In the genomic region with DNA sequence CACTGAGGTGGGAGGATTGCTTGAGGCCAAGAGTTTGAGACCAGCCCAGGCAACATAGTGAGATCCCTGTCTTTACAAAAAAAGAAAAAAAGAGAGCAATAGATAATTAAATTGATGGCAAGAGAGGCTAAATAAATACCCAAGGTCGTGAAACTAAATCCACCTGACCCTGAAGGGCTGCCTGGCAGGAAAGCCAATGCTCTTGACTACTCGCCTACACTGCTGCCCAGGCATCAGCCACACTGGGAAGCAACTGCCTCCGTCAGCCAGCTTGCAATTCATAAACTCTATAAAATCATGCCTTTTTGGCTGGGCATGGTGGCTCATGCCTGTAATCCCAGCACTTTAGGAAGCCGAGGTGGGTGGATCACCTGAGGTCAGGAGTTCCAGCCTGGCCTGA, we compare ENCODE assay signal across 10 cellular contexts.
"Had no signal": no experiment of that assay in that cellular context is flagged by ENCODE, and none has a peak within 500 bp of the region (broad histone marks: within the 10 kb centered on the region; RNA-seq: fewer than 3 reads in every experiment).

No MANE protein-coding gene starts in this region.

- H3K36me3 ChIP-seq: HAP-1 had no signal

- H3K4me3 Mint-ChIP-seq: HFFc6 had no signal

- H3K4me3 ChIP-seq: GM23248, HAP-1 had no signal

- H2AFZ ChIP-seq: GM23248 had no signal

- H3K9ac ChIP-seq: GM23248 had no signal

- H3K27ac ChIP-seq: GM23248, HL-60 had no signal

- H3K27ac Mint-ChIP-seq: HFFc6, IgD-negative memory B cell had no signal

- ATAC-seq: HCT116, HepG2 had no signal

- DNase-seq: GM23248, GOT3, H7, HFFc6, KBM-7 had no signal
